In genomic region chr19:45886427-45887310, GRCh38 we compare ENCODE assay signal across 8 cellular contexts. TPM values are rescaled to one million over a fixed set of nuclear protein-coding genes. Genes with fewer than 3 reads are reported as not detected.
DNase-seq lines count a peak whose midpoint lies in the region; ATAC-seq and TF ChIP-seq lines count a peak whose summit lies in the region.

No MANE protein-coding gene starts in this region.

- H3K27me3 Mint-ChIP-seq in activated naive CD8-positive, alpha-beta T cell treated with anti-CD3 and anti-CD28 coated beads, Interleukin-2, amount 10 ng/mL, durations not matched to agents 7 days and 5 days: no peaks in the 10 kb centered on the region

- intact Hi-C loops in Right ventricle myocardium inferior (cut with DNase I): loop anchor here (1.0 to 5.0 kb wide), 3 partner anchors 24 to 109 kb away; partner anchors contain the start of genes CCDC61, RSPH6A and SYMPK
- intact Hi-C loops in ovary (cut with DNase I): loop anchor here in 1 of 4 donors (10.0 kb wide), 1 partner anchor 72 kb away; the partner anchor contains the start of gene RSPH6A

- DNase-seq in GM04504 (ENCODE audit: low read depth) (peak; percentile 89), NCI-H128 (lab: John Stamatoyannopoulos, UW; ENCODE audit: unreplicated experiment) (peak; percentile 85), SKM-1 treated with dmso at 0.1 percent for 144 hours (lab: John Stamatoyannopoulos, UW; ENCODE audit: unreplicated experiment) (peak; percentile 56), Right ventricle myocardium inferior (ENCODE audit: missing footprints) (peak; percentile 95), ovary (peak; percentile 87 to 93 (median 92))
- DNase-seq in activated naive CD8-positive, alpha-beta T cell treated with anti-CD3 and anti-CD28 coated beads, Interleukin-2, amount 10 ng/mL, durations not matched to agents 7 days and 5 days: peak; percentile 88

- no peaks in the 10 kb centered on the region for H3K9me3 ChIP-seq in ovary
- no peaks in the 10 kb centered on the region for H3K9me3 ChIP-seq in thymus (ENCODE audit: control insufficient read depth)

- ATAC-seq in HG02610 (IDR thresholded peaks at IDR 0.05; ENCODE audit: unreplicated experiment) (peak; percentile 46), Right ventricle myocardium inferior (peak; percentile 92)
- peak; percentile 83 for ATAC-seq in activated naive CD8-positive, alpha-beta T cell treated with anti-CD3 and anti-CD28 coated beads, Interleukin-2, amount 10 ng/mL, durations not matched to agents 7 days and 5 days (ENCODE audit: low read depth)

- H3K4me1 ChIP-seq in ovary (ENCODE audit: insufficient read depth) (peaks cover 23% of the 10 kb centered on the region), thymus (ENCODE audit: control insufficient read depth, insufficient read depth, low read length) (peaks cover 12% of the 10 kb centered on the region)

- H3K27ac ChIP-seq in ovary (peak overlapping the region; percentile 86 to 88), thymus (ENCODE audit: low read depth) (peak overlapping the region; percentile 97)

- H3K4me3 ChIP-seq in ovary (peak overlapping the region; percentile 51), thymus (ENCODE audit: low read length) (peak overlapping the region; percentile 96)

- H3K36me3 ChIP-seq in ovary: no peaks in the 10 kb centered on the region
- peaks cover 21% of the 10 kb centered on the region for H3K36me3 ChIP-seq in thymus (ENCODE audit: control insufficient read depth, insufficient read depth)

- TF ChIP-seq POLR2A in ovary (IDR thresholded peaks at IDR 0.05): peak; percentile 84

- TF ChIP-seq EP300 in ovary (IDR thresholded peaks at IDR 0.05): no peak

- peak overlapping the region; percentile 94 for H3K27ac Mint-ChIP-seq in activated naive CD8-positive, alpha-beta T cell treated with anti-CD3 and anti-CD28 coated beads, Interleukin-2, amount 10 ng/mL, durations not matched to agents 7 days and 5 days

- peak overlapping the region; percentile 90 for H3K4me3 Mint-ChIP-seq in activated naive CD8-positive, alpha-beta T cell treated with anti-CD3 and anti-CD28 coated beads, Interleukin-2, amount 10 ng/mL, durations not matched to agents 7 days and 5 days

- H3K27me3 ChIP-seq in ovary: no peaks in the 10 kb centered on the region
- no peaks in the 10 kb centered on the region for H3K27me3 ChIP-seq in thymus (ENCODE audit: control insufficient read depth, insufficient read depth)

- 2 to 4% (median 3%) methylated on average over 35 to 36 of the region's 36 CpGs for WGBS in ovary, 3 donors
- 9% methylated on average over 36 of the region's 36 CpGs for WGBS in thymus

- H3K9me3 Mint-ChIP-seq in activated naive CD8-positive, alpha-beta T cell treated with anti-CD3 and anti-CD28 coated beads, Interleukin-2, amount 10 ng/mL, durations not matched to agents 7 days and 5 days: no peaks in the 10 kb centered on the region

- POLR2A ChIA-PET in activated naive CD8-positive, alpha-beta T cell treated with anti-CD3 and anti-CD28 coated beads, Interleukin-2, amount 10 ng/mL, durations not matched to agents 7 days and 5 days (lab: Charles Lee): interaction anchor here (0.6 to 4.4 kb wide), 10 partner anchors 8 to 156 kb away, joined by 3 to 45 read pairs (median 6); partner anchors contain the start of genes FBXO46, FOXA3, MYPOP and SIX5

- peaks cover 16% of the 10 kb centered on the region for H3K4me1 Mint-ChIP-seq in activated naive CD8-positive, alpha-beta T cell treated with anti-CD3 and anti-CD28 coated beads, Interleukin-2, amount 10 ng/mL, durations not matched to agents 7 days and 5 days

- peaks cover 2% of the 10 kb centered on the region for H3K36me3 Mint-ChIP-seq in activated naive CD8-positive, alpha-beta T cell treated with anti-CD3 and anti-CD28 coated beads, Interleukin-2, amount 10 ng/mL, durations not matched to agents 7 days and 5 days

- TF ChIP-seq CTCF in ovary (IDR thresholded peaks at IDR 0.05): peak in 1 of 3 donors; percentile 5

RNA-seq across cellular contexts. Expression of gene IRF2BP1, which starts 0.7 kb away (rescaled TPM):
- 10 to 100 TPM; 20.9 to 23.9 TPM for total RNA-seq in activated naive CD8-positive, alpha-beta T cell treated with anti-CD3 and anti-CD28 coated beads, Interleukin-2, amount 10 ng/mL, durations not matched to agents 7 days and 5 days
- total RNA-seq in Right ventricle myocardium inferior (19.9 TPM), ovary (10 to 100 TPM; 30.4 to 59.4 (median 41.4) TPM)
- polyA plus RNA-seq in ovary (10 to 100 TPM in 1 of 2 donors, 1 to 10 TPM in 1; 2.7 to 29.5 TPM), thymus (12.3 TPM)

RNA-seq across cellular contexts. Expression of gene MYPOP, which starts 15.7 kb away (rescaled TPM):
- total RNA-seq in activated naive CD8-positive, alpha-beta T cell treated with anti-CD3 and anti-CD28 coated beads, Interleukin-2, amount 10 ng/mL, durations not matched to agents 7 days and 5 days: 10 to 100 TPM; 12.0 to 12.5 TPM
- total RNA-seq in Right ventricle myocardium inferior (16.0 TPM), ovary (1 to 10 TPM; 3.0 to 9.1 (median 7.0) TPM)
- polyA plus RNA-seq in ovary (1 to 10 TPM; 4.2 to 4.4 TPM), thymus (9.1 TPM)

RNA-seq across cellular contexts. Expression of gene FOXA3, which starts 22.5 kb away (rescaled TPM):
- not detected for total RNA-seq in activated naive CD8-positive, alpha-beta T cell treated with anti-CD3 and anti-CD28 coated beads, Interleukin-2, amount 10 ng/mL, durations not matched to agents 7 days and 5 days
- total RNA-seq in Right ventricle myocardium inferior (not detected), ovary (under 1 TPM in 1 of 7 donors, not detected in 6; 0.26 TPM)
- polyA plus RNA-seq in ovary (under 1 TPM in 1 of 2 donors, not detected in 1; 0.04 TPM), thymus (0.23 TPM)

RNA-seq across cellular contexts. Expression of gene SYMPK, which starts 23.7 kb away (rescaled TPM):
- total RNA-seq in activated naive CD8-positive, alpha-beta T cell treated with anti-CD3 and anti-CD28 coated beads, Interleukin-2, amount 10 ng/mL, durations not matched to agents 7 days and 5 days: 100 to 1,000 TPM; 100 to 113 TPM
- 29.9 TPM for total RNA-seq in Right ventricle myocardium inferior
- 10 to 100 TPM; 24.8 to 61.9 (median 52.2) TPM for total RNA-seq in ovary
- 10 to 100 TPM; 37.7 to 41.9 TPM for polyA plus RNA-seq in ovary
- polyA plus RNA-seq in thymus: 151 TPM

RNA-seq across cellular contexts. Expression of gene NANOS2, which starts 27.9 kb away (rescaled TPM):
- not detected for total RNA-seq in activated naive CD8-positive, alpha-beta T cell treated with anti-CD3 and anti-CD28 coated beads, Interleukin-2, amount 10 ng/mL, durations not matched to agents 7 days and 5 days
- total RNA-seq in Right ventricle myocardium inferior (not detected), ovary (not detected)
- polyA plus RNA-seq in ovary (not detected), thymus (0.07 TPM)

Comparison
In these comparisons a context has a peak if more than half of its experiments do, and no peak if none do; other contexts are left out.
1. Peak in every context shown above with its lines: DNase-seq, ATAC-seq, H3K4me3 ChIP-seq and H3K27ac ChIP-seq.